ENCODE assay signal across 19 cellular contexts in the genomic region with DNA sequence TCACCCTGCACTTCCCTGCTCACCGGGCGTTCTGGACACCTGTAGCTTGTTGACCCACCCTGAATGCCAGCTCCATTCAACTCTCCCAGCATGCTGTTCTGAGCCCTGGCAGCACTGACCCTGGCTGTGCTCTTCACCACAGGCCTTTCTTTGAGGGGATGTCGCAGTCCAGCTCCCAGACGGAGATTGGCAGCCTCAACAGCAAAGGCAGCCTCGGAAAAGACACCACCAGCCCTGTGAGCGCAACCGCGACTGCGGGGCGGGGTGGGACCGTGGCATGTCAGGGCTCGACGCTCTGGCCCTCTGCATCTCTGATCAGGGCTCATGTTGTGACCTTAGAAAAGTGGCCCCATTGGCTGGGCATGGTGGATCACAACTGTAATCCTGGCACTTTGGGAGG. TPM values are rescaled to one million over a fixed set of nuclear protein-coding genes. Genes with fewer than 3 reads are reported as not detected.
DNase-seq lines count a peak whose midpoint lies in the region; ATAC-seq and TF ChIP-seq lines count a peak whose summit lies in the region.
"Had no signal": no experiment of that assay in that cellular context is flagged by ENCODE, and none has a peak within 500 bp of the region (broad histone marks: within the 10 kb centered on the region; RNA-seq: fewer than 3 reads in every experiment).

No MANE protein-coding gene starts in this region.

- POLR2A ChIA-PET in WTC11 (lab: Charles Lee) = interaction anchor here (0.9 kb wide), 1 partner anchor 25 kb away, joined by 3 read pairs; no protein-coding TSS in a partner anchor

- no peak for DNase-seq in stimulated activated naive CD8-positive, alpha-beta T cell treated with anti-CD3 and anti-CD28 coated beads, Interleukin-15, Interleukin-2, amounts not matched to agents 100 U/mL and 50 U/mL, for 24 hours
- DNase-seq in WTC11 (ENCODE audit: low spot score) = no peak
- no peak for DNase-seq in immature natural killer cell
- DNase-seq in aorta = peak; percentile 26 to 55
- DNase-seq in NCI-H510A treated with DMSO at 0.1 percent for 48 hours (lab: John Stamatoyannopoulos, UW) = no peak
- no peak for DNase-seq in SHP77 treated with DMSO at 0.1 percent for 48 hours (lab: John Stamatoyannopoulos, UW)
- DNase-seq: amniotic stem cell; Calu3; central memory CD4-positive, alpha-beta T cell; NCI-H1105 treated with DMSO at 0.1 percent for 48 hours; NCI-H2107; NCI-H526; SHP77; stimulated activated CD4-positive, alpha-beta T cell treated with anti-CD3 and anti-CD28 coated beads, Interleukin-2, amount 100 ng/mL, for 48 hours had no signal

- no peaks in the 10 kb centered on the region for H3K4me1 ChIP-seq in aorta (ENCODE audit: control insufficient read depth in 1 of 2, insufficient read depth in 2 of 2, low read length in 2 of 2)
- H3K4me1 ChIP-seq: parathyroid adenoma, suprapubic skin had no signal

- H3K36me3 Mint-ChIP-seq in stimulated activated naive CD8-positive, alpha-beta T cell treated with anti-CD3 and anti-CD28 coated beads, Interleukin-15, Interleukin-2, amounts not matched to agents 100 ng/mL and 50 ng/mL, for 24 hours (ENCODE audit: low read depth) = peaks cover 53% of the 10 kb centered on the region
- peaks cover 9% of the 10 kb centered on the region; the same call in 1 of the 2 replicates for H3K36me3 Mint-ChIP-seq in WTC11
- H3K36me3 Mint-ChIP-seq in immature natural killer cell = peaks cover 22 to 50% (median 23%) of the 10 kb centered on the region in 3 donors

- no peaks in the 10 kb centered on the region for H3K9me3 Mint-ChIP-seq in stimulated activated naive CD8-positive, alpha-beta T cell treated with anti-CD3 and anti-CD28 coated beads, Interleukin-15, Interleukin-2, amounts not matched to agents 100 ng/mL and 50 ng/mL, for 24 hours
- H3K9me3 Mint-ChIP-seq in WTC11 = no peaks in the 10 kb centered on the region
- H3K9me3 Mint-ChIP-seq in immature natural killer cell = no peaks in the 10 kb centered on the region

- intact Hi-C loops in aorta (cut with DNase I) = no loop called here

- H3K4me3 Mint-ChIP-seq in stimulated activated naive CD8-positive, alpha-beta T cell treated with anti-CD3 and anti-CD28 coated beads, Interleukin-15, Interleukin-2, amounts not matched to agents 100 ng/mL and 50 ng/mL, for 24 hours = no peak overlapping the region
- H3K4me3 Mint-ChIP-seq in WTC11 (no peak overlapping the region), immature natural killer cell (no peak overlapping the region)

- CTCF ChIA-PET in WTC11 (lab: Charles Lee) = interaction anchor here (0.7 to 3.0 kb wide), 9 partner anchors 17 to 175 kb away, joined by 3 to 36 read pairs (median 5); partner anchors contain the start of gene YIF1A

- H3K27me3 Mint-ChIP-seq in stimulated activated naive CD8-positive, alpha-beta T cell treated with anti-CD3 and anti-CD28 coated beads, Interleukin-15, Interleukin-2, amounts not matched to agents 100 ng/mL and 50 ng/mL, for 24 hours = no peaks in the 10 kb centered on the region
- H3K27me3 Mint-ChIP-seq in WTC11 (ENCODE audit: low read depth) (no peaks in the 10 kb centered on the region), immature natural killer cell (ENCODE audit: low read depth in 3 of 3) (peaks cover 0 to 2% (median 0%) of the 10 kb centered on the region in 3 donors)

- H3K27me3 ChIP-seq in aorta (ENCODE audit: control insufficient read depth in 1 of 2, insufficient read depth in 2 of 2, low read length in 1 of 2) = no peaks in the 10 kb centered on the region
- H3K27me3 ChIP-seq: suprapubic skin had no signal

- no peak for ATAC-seq in stimulated activated naive CD8-positive, alpha-beta T cell treated with anti-CD3 and anti-CD28 coated beads, Interleukin-15, Interleukin-2, amounts not matched to agents 100 U/mL and 50 U/mL, for 24 hours
- no peak for ATAC-seq in WTC11
- ATAC-seq in aorta (ENCODE audit: low FRiP score) = no peak
- no peak for ATAC-seq in GM21529 (IDR thresholded peaks at IDR 0.05; ENCODE audit: unreplicated experiment)

- peaks cover 19% of the 10 kb centered on the region for H3K4me1 Mint-ChIP-seq in stimulated activated naive CD8-positive, alpha-beta T cell treated with anti-CD3 and anti-CD28 coated beads, Interleukin-15, Interleukin-2, amounts not matched to agents 100 ng/mL and 50 ng/mL, for 24 hours (ENCODE audit: low read depth)
- H3K4me1 Mint-ChIP-seq in WTC11 = peaks cover 8% of the 10 kb centered on the region
- peaks cover 14 to 16% of the 10 kb centered on the region in 2 donors for H3K4me1 Mint-ChIP-seq in immature natural killer cell

- H3K27ac Mint-ChIP-seq in stimulated activated naive CD8-positive, alpha-beta T cell treated with anti-CD3 and anti-CD28 coated beads, Interleukin-15, Interleukin-2, amounts not matched to agents 100 ng/mL and 50 ng/mL, for 24 hours = peak overlapping the region; percentile 45
- H3K27ac Mint-ChIP-seq in WTC11 (peak overlapping the region; percentile 19; the same call in 1 of the 2 replicates), immature natural killer cell (peak overlapping the region in 5 of 6 donors; percentile 24 to 90 (median 39))

- peaks cover 0 to 11% of the 10 kb centered on the region in 2 donors for H3K36me3 ChIP-seq in aorta (ENCODE audit: control insufficient read depth in 1 of 2, insufficient read depth in 2 of 2, low read length in 1 of 2)

- WGBS in aorta, 2 donors = 87 to 91% methylated on average over 13 of the region's 13 CpGs

- H3K27ac ChIP-seq in aorta (ENCODE audit: low read depth in 1 of 2, low read length in 2 of 2) = no peak overlapping the region
- H3K27ac ChIP-seq: parathyroid adenoma, suprapubic skin had no signal

- H3K9me3 ChIP-seq in aorta (ENCODE audit: control insufficient read depth, low read length) = no peaks in the 10 kb centered on the region
- H3K9me3 ChIP-seq: suprapubic skin had no signal

- no peak overlapping the region for H3K4me3 ChIP-seq in aorta (ENCODE audit: low read length in 2 of 2)
- H3K4me3 ChIP-seq: suprapubic skin had no signal

- TF ChIP-seq CTCF in WTC11 (IDR thresholded peaks at IDR 0.05) = no peak

TF ChIP-seq in WTC11, 78 proteins besides CTCF, POLR2A, EP300 and RAD21:
- no peak for TF ChIP-seq ATF1 (CRISPR knock-in tag; IDR thresholded peaks at IDR 0.05)
- TF ChIP-seq IRF2 (CRISPR knock-in tag; IDR thresholded peaks at IDR 0.05; ENCODE audit: borderline replicate concordance, low read depth) = no peak
- no peak for TF ChIP-seq SOX15 (CRISPR knock-in tag; IDR thresholded peaks at IDR 0.05)
- no peak for TF ChIP-seq ZSCAN18 (CRISPR knock-in tag; IDR thresholded peaks at IDR 0.05)
- TF ChIP-seq ZNF138 (CRISPR knock-in tag; conservative IDR thresholded peaks at IDR 0.05) = no peak
- no peak for TF ChIP-seq CREM (CRISPR knock-in tag; IDR thresholded peaks at IDR 0.05)
- no peak for TF ChIP-seq ZNF263 (CRISPR knock-in tag; IDR thresholded peaks at IDR 0.05; ENCODE audit: low read depth)
- TF ChIP-seq E2F5 (CRISPR knock-in tag; IDR thresholded peaks at IDR 0.05) = no peak

RNA-seq across cellular contexts. Expression of gene KLC2, which starts 36.5 kb away (rescaled TPM):
- total RNA-seq in WTC11 (2021) (52.3 to 54.9 TPM (median 54.1 TPM) in 3 replicates), aorta (10 to 100 TPM; 32.4 to 34.3 TPM)
- polyA plus RNA-seq in immature natural killer cell (1 to 10 TPM; 1.6 to 7.1 (median 3.9) TPM), aorta (10 to 100 TPM; 14.8 to 27.0 TPM)

RNA-seq across cellular contexts. Expression of gene RAB1B, which starts 47.4 kb away (rescaled TPM):
- total RNA-seq in WTC11 (2021) = 125 to 134 TPM (median 130 TPM) in 3 replicates
- polyA plus RNA-seq in immature natural killer cell = 10 to 100 TPM; 22.9 to 33.2 (median 25.8) TPM
- 100 to 1,000 TPM; 102 to 111 TPM for total RNA-seq in aorta
- 100 to 1,000 TPM; 125 to 130 TPM for polyA plus RNA-seq in aorta

RNA-seq across cellular contexts. Expression of gene CNIH2, which starts 57.0 kb away (rescaled TPM):
- 12.2 to 12.9 TPM (median 12.2 TPM) in 3 replicates for total RNA-seq in WTC11 (2021)
- not detected for polyA plus RNA-seq in immature natural killer cell
- 1 to 10 TPM in 1 of 2 donors, under 1 TPM in 1; 0.75 to 1.1 TPM for total RNA-seq in aorta
- under 1 TPM in 1 of 2 donors, not detected in 1; 0.18 TPM for polyA plus RNA-seq in aorta
- total RNA-seq: skeletal muscle tissue had no signal

Comparison
In these comparisons a context has a peak if more than half of its experiments do, and no peak if none do; other contexts are left out.
1. DNase-seq: peak in aorta (2 of 2); none in stimulated activated naive CD8-positive, alpha-beta T cell treated with anti-CD3 and anti-CD28 coated beads, Interleukin-15, Interleukin-2, amounts not matched to agents 100 U/mL and 50 U/mL, for 24 hours (single experiment), WTC11 (single experiment), immature natural killer cell (0 of 3), NCI-H510A treated with DMSO at 0.1 percent for 48 hours (single experiment) and SHP77 treated with DMSO at 0.1 percent for 48 hours (single experiment).
2. Peak in every context shown above with its lines, with median percentiles within 50 percentile points of each other: H3K27ac Mint-ChIP-seq.